ENCODE assay signal across 15 cellular contexts in genomic region chr19:54832496-54832895, GRCh38. TPM values are rescaled to one million over a fixed set of nuclear protein-coding genes. Genes with fewer than 3 reads are reported as not detected.
"Had no signal": no experiment of that assay in that cellular context is flagged by ENCODE, and none has a peak within 500 bp of the region (broad histone marks: within the 10 kb centered on the region; RNA-seq: fewer than 3 reads in every experiment).

TSS of gene KIR2DS4 (plus strand) at chr19:54832676.

RNA-seq across cellular contexts. Expression of gene KIR2DS4, which starts in this region (rescaled TPM):
- total RNA-seq: activated naive CD4-positive, alpha-beta T cell treated with anti-CD3 and anti-CD28 coated beads for 36 hours; activated T-helper 1 cell treated with anti-CD3 and anti-CD28 coated beads, Interleukin-12 subunit alpha, Interleukin-12 subunit beta, Interleukin-2, Interleukin-4 antibody, amounts not matched to agents 30 ng/mL and 10 ng/mL and 1 ng/mL, durations not matched to agents 14 hours and 24 hours and 36 hours; activated T-helper 17 cell treated with anti-CD3 and anti-CD28 coated beads, Interleukin-2, amount 50 U/mL, for 72 hours; activated T-helper 2 cell treated with anti-CD3 and anti-CD28 coated beads, Interferon-gamma antibody, Interleukin-2, Interleukin-4, amounts not matched to agents 10 μg/mL and 5 μg/mL and 100 μg/mL, durations not matched to agents 14 hours and 24 hours and 36 hours; adrenal gland; aorta; ascending aorta; astrocyte; body of pancreas; breast epithelium; bronchial epithelial cell; cardiac muscle cell; cardiac septum; cerebellum had no signal
- polyA plus RNA-seq: adipose tissue, aorta, cardiac muscle cell had no signal
